In genomic region chr1:36306902-36307456, GRCh38 we compare ENCODE assay signal across 8 cellular contexts. TPM values are rescaled to one million over a fixed set of nuclear protein-coding genes. Genes with fewer than 3 reads are reported as not detected.
A peak's percentile ranks its signal among the peaks of the same experiment; 100 is the strongest.
DNase-seq lines count a peak whose midpoint lies in the region; ATAC-seq, FAIRE-seq and TF ChIP-seq lines count a peak whose summit lies in the region.

No MANE protein-coding gene starts in this region.

- H3K56ac ChIP-seq in H1 (replicated peaks; ENCODE audit: insufficient read length, low read depth, low read length), result no peak overlapping the region

- peak overlapping the region; percentile 65 to 76 for H3K4me2 ChIP-seq in H1 (ENCODE audit: insufficient read depth in 1 of 2, low read depth in 2 of 2, low read length in 2 of 2)

- peak; percentile 92 for ATAC-seq in GM19372 (IDR thresholded peaks at IDR 0.05; ENCODE audit: low read depth, unreplicated experiment)
- peak; percentile 88 for ATAC-seq in HG03521 (IDR thresholded peaks at IDR 0.05; ENCODE audit: unreplicated experiment)

- POLR2A ChIA-PET in H1 (lab: Charles Lee; ENCODE audit: partially characterized antibody), result interaction anchor here (0.5 to 6.8 kb wide), 17 partner anchors 10 to 158 kb away, joined by 3 to 130 read pairs (median 4); partner anchors contain the start of genes EVA1B, MAP7D1, THRAP3 and TRAPPC3

- H4K20me1 ChIP-seq in H1 (replicated peaks in 1 of 2; ENCODE audit: control insufficient read depth in 1 of 2, insufficient read depth in 2 of 2, low read length in 2 of 2), result peaks cover 0 to 10% of the 10 kb centered on the region in 2 experiments

- CTCF ChIA-PET in H1 (lab: Charles Lee; ENCODE audit: partially characterized antibody), result interaction anchor here (0.5 to 2.8 kb wide), 15 partner anchors 8 to 960 kb away, joined by 3 to 12 read pairs (median 4); partner anchors contain the start of gene TRAPPC3

- TF ChIP-seq RAD21 in H1 (IDR thresholded peaks at IDR 0.05 in 1 of 2, conservative IDR thresholded peaks at IDR 0.05 in 1 of 2; ENCODE audit: low read depth in 2 of 2, low read length in 2 of 2), result no peak

- H2BK5ac ChIP-seq in H1 (ENCODE audit: low read depth, low read length), result no peak overlapping the region; the same call in 1 of the 2 replicates

- TF ChIP-seq POLR2A in H1 (IDR thresholded peaks at IDR 0.05; ENCODE audit: control extremely low read depth in 1 of 2, low read depth in 2 of 2, low read length in 2 of 2), result peak; percentile 88 to 93

- H3K27me3 ChIP-seq in H1 (replicated peaks in 1 of 4; ENCODE audit: control insufficient read depth in 3 of 4, extremely low read depth in 1 of 4, insufficient read depth in 3 of 4, low read length in 3 of 4), result no peaks in the 10 kb centered on the region

- no peak for TF ChIP-seq EP300 in H1 (IDR thresholded peaks at IDR 0.05; ENCODE audit: borderline replicate concordance in 1 of 2, low read depth in 2 of 2, low read length in 2 of 2)

- 2% methylated on average over 45 of the region's 46 CpGs; no CpG with 5 or more reads in 1 of the 2 experiments for WGBS in H1 (ENCODE audit: extremely low coverage in 1 of 2, insufficient coverage in 1 of 2, insufficient read length in 1 of 2, insufficient replicate concordance in 2 of 2, low coverage in 1 of 2, low lambda C conversion rate in 2 of 2, missing lambda C conversion rate in 1 of 2), 2 experiments

- no peaks in the 10 kb centered on the region for H3K9me3 ChIP-seq in H1 (ENCODE audit: insufficient read depth in 2 of 2, low read depth in 1 of 2, low read length in 1 of 2)

- peak overlapping the region; percentile 76 for H3K4ac ChIP-seq in H1 (replicated peaks; ENCODE audit: insufficient read length, low read depth, low read length)

- H3K79me1 ChIP-seq in H1 (ENCODE audit: low read depth, low read length), result no peaks in the 10 kb centered on the region; the same call in 1 of the 2 replicates

- H2BK20ac ChIP-seq in H1 (ENCODE audit: low read length), result no peak overlapping the region

- no peaks in the 10 kb centered on the region for H3K79me2 ChIP-seq in H1 (ENCODE audit: control insufficient read depth in 1 of 2, insufficient read depth in 2 of 2, low read length in 2 of 2)

- H3K9me3 Mint-ChIP-seq in CD14-positive monocyte, result peaks cover 0 to 2% (median 0%) of the 10 kb centered on the region in 7 donors

- H3K27ac ChIP-seq in H1 (ENCODE audit: low read depth, low read length), result no peak overlapping the region

- H2BK15ac ChIP-seq in H1 (ENCODE audit: low read length), result no peak overlapping the region

- H3K18ac ChIP-seq in H1 (ENCODE audit: extremely low read depth, low read length), result 0 out of 2 replicates have a peak overlapping the region, but pooled peaks have one; percentile 63

- intact Hi-C loops in CD14-positive monocyte (cut with micrococcal nuclease), result loop anchor here in 1 of 2 donors (10.0 kb wide), 1 partner anchor 1168 kb away; the partner anchor contains the start of gene ZC3H12A

- FAIRE-seq in H1 (lab: Jason Lieb, UNC), result no peak

- peaks cover 27 to 30% of the 10 kb centered on the region in 2 donors for H3K36me3 Mint-ChIP-seq in CD14-positive monocyte

- H2BK120ac ChIP-seq in H1 (replicated peaks; ENCODE audit: low read depth, low read length), result no peak overlapping the region

- H3K4me3 ChIP-seq in H1 (ENCODE audit: extremely low read depth in 1 of 4, insufficient read depth in 2 of 4, low read depth in 3 of 4, low read length in 4 of 4), result peak overlapping the region; percentile 62 to 87 (median 72)

- peak overlapping the region in 3 of 4 experiments; percentile 51 to 66 (median 62); a peak in 5 of 7 replicates for H3K9ac ChIP-seq in H1 (replicated peaks in 1 of 4; ENCODE audit: extremely low read depth in 1 of 4, low read depth in 3 of 4, low read length in 3 of 4)

- peaks cover 6% of the 10 kb centered on the region for H3K23me2 ChIP-seq in H1 (ENCODE audit: low read depth, low read length)

- no peak overlapping the region for H2AK5ac ChIP-seq in H1 (ENCODE audit: low read depth, low read length)

- H3K23ac ChIP-seq in H1 (ENCODE audit: insufficient read length), result no peak overlapping the region

- peaks cover 4 to 7% (median 5%) of the 10 kb centered on the region in 3 donors for H3K27me3 Mint-ChIP-seq in CD14-positive monocyte (ENCODE audit: low read depth in 3 of 3)

- H2BK12ac ChIP-seq in H1 (ENCODE audit: low read depth, low read length), result no peak overlapping the region

- peaks cover 0 to 9% (median 6%) of the 10 kb centered on the region in 4 experiments; a peak in 6 of 7 replicates for H3K4me1 ChIP-seq in H1 (replicated peaks in 1 of 4; ENCODE audit: control insufficient read depth in 3 of 4, insufficient read depth in 4 of 4, low read length in 3 of 4)

- no peak overlapping the region for H3K14ac ChIP-seq in H1 (ENCODE audit: insufficient read length)

- H4K5ac ChIP-seq in H1 (ENCODE audit: insufficient read length, low read depth, low read length), result peak overlapping the region; percentile 75

- H4K91ac ChIP-seq in H1 (replicated peaks; ENCODE audit: insufficient read length, low read length), result peak overlapping the region; percentile 73

- no peak for TF ChIP-seq CTCF in CD14-positive monocyte (IDR thresholded peaks at IDR 0.05)
- no peak for TF ChIP-seq CTCF in H1 (IDR thresholded peaks at IDR 0.05; ENCODE audit: control extremely low read depth in 1 of 3, insufficient read depth in 1 of 3, low read depth in 1 of 3, low read length in 3 of 3)

- no peak overlapping the region for H2AFZ ChIP-seq in H1 (ENCODE audit: low read length)

- H3K27ac Mint-ChIP-seq in CD14-positive monocyte, result peak overlapping the region in 6 of 7 donors; percentile 26 to 91 (median 86)

- peaks cover 34% of the 10 kb centered on the region for H3K4me1 Mint-ChIP-seq in CD14-positive monocyte

- H3K4me3 Mint-ChIP-seq in CD14-positive monocyte, result peak overlapping the region; percentile 92 to 93

- DNase-seq in CD14-positive monocyte (ENCODE audit: low spot score) (peak; percentile 92), NCI-H82 (lab: John Stamatoyannopoulos, UW) (peak; percentile 98), H1 (ENCODE audit: low read depth in 1 of 2, low spot score in 2 of 2) (peak; percentile 88 to 97), mesenteric fat pad (ENCODE audit: low spot score) (peak; percentile 97)
- DNase-seq in activated CD8-positive, alpha-beta memory T cell treated with anti-CD3 and anti-CD28 coated beads for 24 hours, result peak; percentile 96
- peak; percentile 81 for DNase-seq in stimulated activated CD8-positive, alpha-beta memory T cell treated with anti-CD3 and anti-CD28 coated beads, Interleukin-15, amount 100 ng/mL, for 1 hour (ENCODE audit: low read depth)

- H3K36me3 ChIP-seq in H1 (ENCODE audit: control insufficient read depth in 2 of 4, insufficient read depth in 4 of 4, low read length in 3 of 4), result peaks cover 4 to 22% (median 17%) of the 10 kb centered on the region in 4 experiments

- H4K8ac ChIP-seq in H1 (ENCODE audit: extremely low read depth, insufficient read depth, low read length), result peak overlapping the region; percentile 62

TF ChIP-seq in H1, 55 proteins besides CTCF, POLR2A, EP300 and RAD21 (continues in another document):
- TF ChIP-seq CREB1 (IDR thresholded peaks at IDR 0.05) (0 out of 2 replicates have a peak, but pooled peaks have one; percentile 43), HDAC2 (IDR thresholded peaks at IDR 0.05; ENCODE audit: borderline replicate concordance in 1 of 2, low read depth in 2 of 2, low read length in 2 of 2) (0 out of 4 replicates have a peak, but pooled peaks of 1 of the 2 experiments have one; percentile 23), PHF8 (conservative IDR thresholded peaks at IDR 0.05; ENCODE audit: low read depth, low read length) (peak; percentile 84), CBX5 (IDR thresholded peaks at IDR 0.05; ENCODE audit: low read depth, low read length) (no peak), ZNF274 (IDR thresholded peaks at IDR 0.05; ENCODE audit: borderline replicate concordance, extremely low read depth, low read length) (no peak), TAF1 (IDR thresholded peaks at IDR 0.05; ENCODE audit: low read depth, low read length) (peak; percentile 88), FOSL1 (IDR thresholded peaks at IDR 0.05; ENCODE audit: insufficient read depth, low read depth, low read length) (no peak), BRCA1 (IDR thresholded peaks at IDR 0.05; ENCODE audit: low read depth, low read length) (no peak), SRF (IDR thresholded peaks at IDR 0.05; ENCODE audit: low read depth, low read length) (no peak), SAP30 (IDR thresholded peaks at IDR 0.05; ENCODE audit: insufficient read depth, insufficient replicate concordance, low read length) (peak; percentile 52), KDM4A (IDR thresholded peaks at IDR 0.05; ENCODE audit: low read depth, low read length, severe bottlenecking) (peak; percentile 41), SP4 (IDR thresholded peaks at IDR 0.05; ENCODE audit: low read length) (peak; percentile 74; the same call in 1 of the 2 replicates), CHD1 (IDR thresholded peaks at IDR 0.05; ENCODE audit: low read depth, low read length) (no peak), BACH1 (IDR thresholded peaks at IDR 0.05; ENCODE audit: low read length) (no peak), POLR2AphosphoS5 (IDR thresholded peaks at IDR 0.05; ENCODE audit: low read depth, low read length) (peak; percentile 86), SIRT6 (IDR thresholded peaks at IDR 0.05; ENCODE audit: low read length) (no peak)

RNA-seq across cellular contexts. Expression of gene SH3D21, which starts 0.8 kb away (rescaled TPM):
- polyA plus RNA-seq in CD14-positive monocyte (not detected), H1 (2011; rRNA removed) (3.4 and 5.1 TPM in 2 replicates)
- total RNA-seq in H1 (2021; fragmentation: NEBNext Ultra II Directional; extraction: Animal tissue kit (Norgen Biotek cat#: 25700)), result 8.6 and 9.8 TPM in 2 replicates
- 5.9 TPM for polyA plus RNA-seq in H1 (2011; cell fraction: cytosol; rRNA removed)
- 37.3 TPM for polyA plus RNA-seq in H1 (2011; cell fraction: nucleus; rRNA removed)
- polyA plus RNA-seq in H1 (2012, experiment 1 of 2), result 9.1 to 11.5 TPM (median 10.7 TPM) in 4 replicates
- 6.0 TPM for polyA plus RNA-seq in H1 (2012, experiment 2 of 2)
- polyA plus RNA-seq in H1 (2013, experiment 1 of 2), result 7.1 TPM
- polyA plus RNA-seq in H1 (2013, experiment 2 of 2), result 5.3 TPM
- polyA minus RNA-seq in H1 (2011; rRNA and poly(A)+ RNA removed), result 4.2 TPM in 2 replicates
- polyA minus RNA-seq in H1 (2011; cell fraction: cytosol; rRNA and poly(A)+ RNA removed), result 4.1 TPM
- polyA minus RNA-seq in H1 (2011; cell fraction: nucleus; rRNA and poly(A)+ RNA removed), result 13.3 TPM
- total RNA-seq in mesenteric fat pad, result 2.6 TPM

RNA-seq across cellular contexts. Expression of gene EVA1B, which starts 16.5 kb away (rescaled TPM):
- 10 to 100 TPM; 16.6 to 19.1 TPM for polyA plus RNA-seq in CD14-positive monocyte
- 10.0 and 10.3 TPM in 2 replicates for total RNA-seq in H1 (2021; fragmentation: NEBNext Ultra II Directional; extraction: Animal tissue kit (Norgen Biotek cat#: 25700))
- 19.9 and 23.8 TPM in 2 replicates for polyA plus RNA-seq in H1 (2011; rRNA removed)
- polyA plus RNA-seq in H1 (2011; cell fraction: cytosol; rRNA removed), result 13.1 TPM
- polyA plus RNA-seq in H1 (2011; cell fraction: nucleus; rRNA removed), result 14.2 TPM
- polyA plus RNA-seq in H1 (2012, experiment 1 of 2), result 5.2 to 15.9 TPM (median 12.6 TPM) in 4 replicates
- 12.2 TPM for polyA plus RNA-seq in H1 (2012, experiment 2 of 2)
- polyA plus RNA-seq in H1 (2013, experiment 1 of 2), result 19.7 TPM
- polyA plus RNA-seq in H1 (2013, experiment 2 of 2), result 24.7 TPM
- 0.47 TPM in 1 of 2 replicates, not detected in the other for polyA minus RNA-seq in H1 (2011; rRNA and poly(A)+ RNA removed)
- polyA minus RNA-seq in H1 (2011; cell fraction: cytosol; rRNA and poly(A)+ RNA removed), result 5.9 TPM
- 3.5 TPM for polyA minus RNA-seq in H1 (2011; cell fraction: nucleus; rRNA and poly(A)+ RNA removed)
- 34.5 TPM for total RNA-seq in mesenteric fat pad
